Comparison of ENCODE assay signal across 16 cellular contexts in genomic region chr9:126842977-126843799, GRCh38. TPM values are rescaled to one million over a fixed set of nuclear protein-coding genes. Genes with fewer than 3 reads are reported as not detected.
DNase-seq lines count a peak whose midpoint lies in the region; ATAC-seq, FAIRE-seq and TF ChIP-seq lines count a peak whose summit lies in the region.
"Had no signal": no experiment of that assay in that cellular context is flagged by ENCODE, and none has a peak within 500 bp of the region (broad histone marks: within the 10 kb centered on the region; RNA-seq: fewer than 3 reads in every experiment).

No MANE protein-coding gene starts in this region.

- H3K79me2 ChIP-seq in OCI-LY3 (ENCODE audit: low read length) (no peaks in the 10 kb centered on the region), endothelial cell of umbilical vein (ENCODE audit: control insufficient read depth, insufficient read depth, low read length) (no peaks in the 10 kb centered on the region)

- TF ChIP-seq CTCF in OCI-LY3 (IDR thresholded peaks at IDR 0.05; ENCODE audit: low read depth, low read length) = no peak
- no peak for TF ChIP-seq CTCF in endothelial cell of umbilical vein (IDR thresholded peaks at IDR 0.05; ENCODE audit: extremely low read depth in 1 of 2, insufficient read depth in 1 of 2, low read depth in 1 of 2, low read length in 2 of 2)

- peak overlapping the region in 1 of 5 donors; percentile 9 for H3K4me3 Mint-ChIP-seq in immature natural killer cell
- H3K4me3 Mint-ChIP-seq: CD4-positive, alpha-beta memory T cell; natural killer cell had no signal

- H4K20me1 ChIP-seq in OCI-LY3 (ENCODE audit: insufficient read depth, low read length) = peaks cover 5% of the 10 kb centered on the region; the same call in 1 of the 2 replicates
- H4K20me1 ChIP-seq in endothelial cell of umbilical vein (replicated peaks; ENCODE audit: control insufficient read depth, extremely low read depth, insufficient read depth, low read length) = no peaks in the 10 kb centered on the region

- H3K4me3 ChIP-seq in OCI-LY3 (ENCODE audit: low read length) (no peak overlapping the region), endothelial cell of umbilical vein (replicated peaks in 1 of 3; ENCODE audit: insufficient read depth in 1 of 3, low read depth in 1 of 3, low read length in 3 of 3) (no peak overlapping the region)

- DNase-seq in endothelial cell of umbilical vein (ENCODE audit: low read depth, low spot score) = peak; percentile 33
- peak; percentile 94 for DNase-seq in pons (ENCODE audit: low spot score)
- DNase-seq in immature natural killer cell = no peak
- DNase-seq in NCI-H526 (lab: John Stamatoyannopoulos, UW) = no peak
- no peak for DNase-seq in HuH-7.5 (ENCODE audit: low spot score)
- DNase-seq: activated T-cell treated with anti-CD3 and anti-CD28 coated beads, Interleukin-2, amount 50 U/mL, for 1 hour; CD4-positive, alpha-beta memory T cell; GOT3; natural killer cell; NCI-H2081; OCI-M1 had no signal

- intact Hi-C loops in endothelial cell of umbilical vein (cut with micrococcal nuclease) = no loop called here

- no peaks in the 10 kb centered on the region for H3K27me3 ChIP-seq in OCI-LY3 (ENCODE audit: low read depth, low read length)
- H3K27me3 ChIP-seq in endothelial cell of umbilical vein (ENCODE audit: control insufficient read depth in 2 of 2, insufficient read depth in 2 of 2, low read length in 2 of 2) = no peaks in the 10 kb centered on the region
- H3K27me3 ChIP-seq: brain microvascular endothelial cell had no signal

- FAIRE-seq in endothelial cell of umbilical vein (lab: Jason Lieb, UNC) = peak; percentile 48
- FAIRE-seq: TTC549 had no signal

- H3K4me1 ChIP-seq in OCI-LY3 (ENCODE audit: low read length) (peaks cover 18% of the 10 kb centered on the region), endothelial cell of umbilical vein (ENCODE audit: control insufficient read depth, extremely low read depth, insufficient read depth, low read length) (peaks cover 14% of the 10 kb centered on the region)

- dilution Hi-C loops in endothelial cell of umbilical vein (cut with MboI; ENCODE audit: extremely low pct_ligation_motif_present, low sequenced_read_pairs) = no loop called here

- H3K27ac ChIP-seq in OCI-LY3 (ENCODE audit: low read length) = no peak overlapping the region
- H3K27ac ChIP-seq in endothelial cell of umbilical vein (ENCODE audit: insufficient read depth, low read depth, low read length) = no peak overlapping the region
- H3K27ac ChIP-seq: brain microvascular endothelial cell had no signal

- H3K9me1 ChIP-seq in endothelial cell of umbilical vein (replicated peaks; ENCODE audit: control insufficient read depth, extremely low read depth, insufficient read depth, low read length) = no peaks in the 10 kb centered on the region

- H3K9me3 ChIP-seq in OCI-LY3 (ENCODE audit: insufficient read depth, low read length) (no peaks in the 10 kb centered on the region), endothelial cell of umbilical vein (replicated peaks; ENCODE audit: control insufficient read depth, insufficient read depth, low read length) (no peaks in the 10 kb centered on the region)

- H3K36me3 Mint-ChIP-seq in immature natural killer cell = peaks cover 0 to 5% (median 0%) of the 10 kb centered on the region in 3 donors
- H3K36me3 Mint-ChIP-seq: natural killer cell had no signal

- no peaks in the 10 kb centered on the region for H3K9me3 Mint-ChIP-seq in immature natural killer cell
- H3K9me3 Mint-ChIP-seq: natural killer cell had no signal

- no peak overlapping the region for H3K9ac ChIP-seq in OCI-LY3 (ENCODE audit: low read length)
- H3K9ac ChIP-seq in endothelial cell of umbilical vein (replicated peaks; ENCODE audit: extremely low read depth, insufficient read depth, low read length) = no peak overlapping the region

- ATAC-seq in GM18511 (IDR thresholded peaks at IDR 0.05; ENCODE audit: unreplicated experiment) = peak; percentile 58
- ATAC-seq in HG03280 (IDR thresholded peaks at IDR 0.05; ENCODE audit: unreplicated experiment) = no peak
- ATAC-seq: natural killer cell had no signal

- POLR2A ChIA-PET in endothelial cell of umbilical vein (lab: Charles Lee) = no interaction called here

- peak overlapping the region in 1 of 6 donors; percentile 76 for H3K27ac Mint-ChIP-seq in immature natural killer cell

- H3K36me3 ChIP-seq in OCI-LY3 (replicated peaks; ENCODE audit: low read depth, low read length) (peaks cover 3% of the 10 kb centered on the region), endothelial cell of umbilical vein (ENCODE audit: control insufficient read depth in 2 of 2, extremely low read depth in 1 of 2, insufficient read depth in 2 of 2, low read length in 2 of 2) (no peaks in the 10 kb centered on the region)
- H3K36me3 ChIP-seq: brain microvascular endothelial cell had no signal

- H2AFZ ChIP-seq in OCI-LY3 (ENCODE audit: low read depth, low read length) = no peak overlapping the region
- H2AFZ ChIP-seq in endothelial cell of umbilical vein (ENCODE audit: low read depth, low read length) = no peak overlapping the region

- H3K4me2 ChIP-seq in OCI-LY3 (ENCODE audit: low read length) = peak overlapping the region; percentile 24
- peak overlapping the region; percentile 21 for H3K4me2 ChIP-seq in endothelial cell of umbilical vein (ENCODE audit: insufficient read depth, low read length)

- TF ChIP-seq POLR2A in endothelial cell of umbilical vein (IDR thresholded peaks at IDR 0.05; ENCODE audit: low read depth, low read length) = no peak

- BruUV-seq in endothelial cell of umbilical vein (replicated peaks; lab: Mats Ljungman, UMichigan) = no TSS peak

- peaks cover 1 to 3% (median 2%) of the 10 kb centered on the region in 3 donors for H3K27me3 Mint-ChIP-seq in immature natural killer cell (ENCODE audit: low read depth in 3 of 3)

- H3K4me1 Mint-ChIP-seq in immature natural killer cell = peaks cover 3 to 8% of the 10 kb centered on the region in 2 donors

- CTCF ChIA-PET in endothelial cell of umbilical vein (lab: Charles Lee) = interaction anchor here (2.0 kb wide), 1 partner anchor 16 kb away, joined by 7 read pairs; the partner anchor contains the start of gene ZBTB34

TF ChIP-seq in endothelial cell of umbilical vein, 7 proteins besides CTCF, POLR2A, EP300 and RAD21:
- no peak for TF ChIP-seq POLR2AphosphoS5 (IDR thresholded peaks at IDR 0.05; ENCODE audit: insufficient read depth, low read depth, low read length)
- no peak for TF ChIP-seq MYC (IDR thresholded peaks at IDR 0.05; ENCODE audit: low read depth, low read length)
- TF ChIP-seq MAX (IDR thresholded peaks at IDR 0.05; ENCODE audit: insufficient read depth, insufficient read length) = no peak
- no peak for TF ChIP-seq FOS (IDR thresholded peaks at IDR 0.05; ENCODE audit: borderline replicate concordance, insufficient read depth, low read length)
- TF ChIP-seq GATA2 (IDR thresholded peaks at IDR 0.05; ENCODE audit: insufficient read depth, insufficient read length, low read depth, low read length) = no peak
- TF ChIP-seq EZH2 (IDR thresholded peaks at IDR 0.05; ENCODE audit: borderline replicate concordance, low read depth, low read length, severe bottlenecking) = no peak
- TF ChIP-seq JUN (IDR thresholded peaks at IDR 0.05; ENCODE audit: borderline replicate concordance, insufficient read depth, insufficient read length, low read depth) = no peak

RNA-seq across cellular contexts. Expression of gene ZBTB34, which starts 17.3 kb away (rescaled TPM):
- total RNA-seq in endothelial cell of umbilical vein = 9.3 and 9.6 TPM in 2 replicates
- polyA plus RNA-seq in endothelial cell of umbilical vein (4.0 and 4.3 TPM in 2 replicates), immature natural killer cell (1 to 10 TPM in 1 of 3 donors, under 1 TPM in 1, not detected in 1; 0.96 to 1.2 TPM)
- polyA plus RNA-seq in endothelial cell of umbilical vein (2011; cell fraction: cytosol; rRNA removed) = 3.4 and 4.0 TPM in 2 replicates
- polyA plus RNA-seq in endothelial cell of umbilical vein (2011; cell fraction: nucleus; rRNA removed) = 5.7 and 6.4 TPM in 2 replicates
- polyA plus RNA-seq in endothelial cell of umbilical vein (2012) = 3.7 and 4.1 TPM in 2 replicates
- polyA minus RNA-seq in endothelial cell of umbilical vein = 14.9 and 15.5 TPM in 2 replicates
- polyA minus RNA-seq in endothelial cell of umbilical vein (2011; cell fraction: cytosol; rRNA and poly(A)+ RNA removed) = 10.5 TPM
- polyA minus RNA-seq in endothelial cell of umbilical vein (2011; cell fraction: nucleus; rRNA and poly(A)+ RNA removed) = 5.3 and 8.7 TPM in 2 replicates

RNA-seq across cellular contexts. Expression of gene ZBTB43, which starts 38.3 kb away (rescaled TPM):
- 9.0 and 14.2 TPM in 2 replicates for total RNA-seq in endothelial cell of umbilical vein
- 3.2 and 19.2 TPM in 2 replicates for polyA plus RNA-seq in endothelial cell of umbilical vein
- polyA plus RNA-seq in endothelial cell of umbilical vein (2011; cell fraction: cytosol; rRNA removed) = 2.6 and 3.1 TPM in 2 replicates
- 6.9 and 7.4 TPM in 2 replicates for polyA plus RNA-seq in endothelial cell of umbilical vein (2011; cell fraction: nucleus; rRNA removed)
- 4.5 and 7.6 TPM in 2 replicates for polyA plus RNA-seq in endothelial cell of umbilical vein (2012)
- 9.1 and 9.7 TPM in 2 replicates for polyA minus RNA-seq in endothelial cell of umbilical vein
- 11.4 TPM for polyA minus RNA-seq in endothelial cell of umbilical vein (2011; cell fraction: cytosol; rRNA and poly(A)+ RNA removed)
- 4.6 and 6.8 TPM in 2 replicates for polyA minus RNA-seq in endothelial cell of umbilical vein (2011; cell fraction: nucleus; rRNA and poly(A)+ RNA removed)
- polyA plus RNA-seq in immature natural killer cell = 10 to 100 TPM in 2 of 3 donors, 1 to 10 TPM in 1; 7.0 to 14.6 (median 10.3) TPM

Comparison
In these comparisons a context has a peak if more than half of its experiments do, and no peak if none do; other contexts are left out.
1. DNase-seq: peak in endothelial cell of umbilical vein (single experiment) and pons (single experiment); none in immature natural killer cell (0 of 3), NCI-H526 (0 of 2) and HuH-7.5 (single experiment).